Comparison of ENCODE assay signal across 8 cellular contexts in the genomic region with DNA sequence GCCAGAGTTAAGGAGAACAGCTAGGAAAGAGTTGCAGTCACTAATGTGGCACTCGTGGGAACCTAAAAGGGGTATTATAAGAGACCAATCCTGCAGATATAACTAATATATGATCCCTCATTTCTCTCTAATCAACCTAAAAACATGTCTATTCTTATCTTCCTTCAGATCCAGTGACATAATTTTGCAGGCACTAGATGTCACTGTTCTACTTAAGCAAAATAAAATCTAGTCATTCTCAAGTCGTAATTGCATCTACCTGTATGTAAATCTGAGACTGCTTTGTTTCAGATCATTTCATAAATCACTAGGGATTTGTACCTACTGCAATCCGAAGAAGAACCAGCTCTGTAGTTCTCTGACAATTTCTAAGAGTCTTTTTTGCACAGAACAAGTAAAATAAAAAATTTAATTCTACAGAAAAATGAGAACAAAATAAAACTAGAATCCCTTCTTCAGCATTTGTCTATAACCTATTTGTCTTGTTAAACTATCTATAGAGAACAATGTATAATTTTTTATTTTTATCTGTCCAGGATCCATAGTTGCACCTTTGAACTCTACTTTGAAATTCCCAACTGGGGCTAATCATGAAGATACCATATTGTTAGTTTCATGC. TPM values are rescaled to one million over a fixed set of nuclear protein-coding genes. Genes with fewer than 3 reads are reported as not detected.
A peak's percentile ranks its signal among the peaks of the same experiment; 100 is the strongest.
DNase-seq lines count a peak whose midpoint lies in the region; ATAC-seq and TF ChIP-seq lines count a peak whose summit lies in the region.

No MANE protein-coding gene starts in this region.

- H3K27me3 ChIP-seq in BJ (ENCODE audit: control insufficient read depth, insufficient read depth, low read length) (no peaks in the 10 kb centered on the region), colonic mucosa (no peaks in the 10 kb centered on the region)

- no peak overlapping the region for H3K9ac ChIP-seq in colonic mucosa (ENCODE audit: low read depth in 2 of 2, low read length in 2 of 2)

- H3K4me3 ChIP-seq in BJ (ENCODE audit: low read depth, low read length) (no peak overlapping the region), colonic mucosa (no peak overlapping the region)

- H3K36me3 ChIP-seq in BJ (ENCODE audit: control insufficient read depth, insufficient read depth, low read length) (no peaks in the 10 kb centered on the region), colonic mucosa (no peaks in the 10 kb centered on the region)

- CTCF ChIA-PET in BJ (lab: Yijun Ruan, JAX): no interaction called here

- H3K9me3 ChIP-seq in colonic mucosa: no peaks in the 10 kb centered on the region

- TF ChIP-seq CTCF in BJ (IDR thresholded peaks at IDR 0.05; ENCODE audit: insufficient read depth, low read depth, low read length): 0 out of 2 replicates have a peak, but pooled peaks have one; percentile 19
- no peak for TF ChIP-seq CTCF in colonic mucosa (IDR thresholded peaks at IDR 0.05)

- ATAC-seq in GM19372 (IDR thresholded peaks at IDR 0.05; ENCODE audit: low read depth, unreplicated experiment): peak; percentile 66
- no peak for ATAC-seq in GM21737 (IDR thresholded peaks at IDR 0.05; ENCODE audit: unreplicated experiment)

- H3K4me1 ChIP-seq in colonic mucosa: no peaks in the 10 kb centered on the region

- POLR2A ChIA-PET in BJ (lab: Charles Lee): no interaction called here

- no peak overlapping the region for H3K27ac ChIP-seq in colonic mucosa

- intact Hi-C loops in colonic mucosa (cut with DNase I): no loop called here

- DNase-seq in BJ (ENCODE audit: low read depth) (no peak), M059J (ENCODE audit: low read depth) (peak; percentile 41), dermis blood vessel endothelial cell (peak; percentile 3), colonic mucosa (no peak), activated T-cell treated with anti-CD3 and anti-CD28 coated beads for 4 hours (no peak)
- no peak for DNase-seq in stimulated activated naive CD4-positive, alpha-beta T cell (lab: John Stamatoyannopoulos, UW)

RNA-seq across cellular contexts. Expression of a gene that starts 56.5 kb away (rescaled TPM):
- polyA plus RNA-seq in BJ (2011; rRNA removed): not detected in 2 replicates
- polyA minus RNA-seq in BJ (2011; rRNA and poly(A)+ RNA removed): not detected in 2 replicates
- total RNA-seq in M059J (2014; rRNA removed; shearing (Covaris generic)): not detected in 2 replicates
- 0.14 and 0.17 TPM in 2 replicates for total RNA-seq in dermis blood vessel endothelial cell
- total RNA-seq in colonic mucosa: under 1 TPM; 0.05 to 0.07 TPM

Comparison
In these comparisons a context has a peak if more than half of its experiments do, and no peak if none do; other contexts are left out.
1. DNase-seq: peak in M059J (single experiment) and dermis blood vessel endothelial cell (single experiment); none in BJ (single experiment), colonic mucosa (single experiment), stimulated activated naive CD4-positive, alpha-beta T cell (0 of 6) and activated T-cell treated with anti-CD3 and anti-CD28 coated beads for 4 hours (single experiment).